Comparison of ENCODE assay signal across 9 cellular contexts in genomic region chr6:37242429-37243052, GRCh38. TPM values are rescaled to one million over a fixed set of nuclear protein-coding genes. Genes with fewer than 3 reads are reported as not detected.
A peak's percentile ranks its signal among the peaks of the same experiment; 100 is the strongest.
DNase-seq lines count a peak whose midpoint lies in the region; ATAC-seq, FAIRE-seq and TF ChIP-seq lines count a peak whose summit lies in the region.
"Had no signal": no experiment of that assay in that cellular context is flagged by ENCODE, and none has a peak within 500 bp of the region (broad histone marks: within the 10 kb centered on the region; RNA-seq: fewer than 3 reads in every experiment).

No MANE protein-coding gene starts in this region.

- peak overlapping the region; percentile 69 for H3K27ac ChIP-seq in HepG2 (ENCODE audit: extremely low read length, insufficient read depth, low read length)

- DNase-seq in natural killer cell treated with Interleukin-12 subunit alpha and Interleukin-12 subunit beta and Interleukin-15 and Interleukin-18, amount 100 ng/mL, for 72 hours (ENCODE audit: low spot score) = no peak
- DNase-seq in natural killer cell (no peak), astrocyte of the spinal cord (ENCODE audit: low read depth, low spot score) (peak; percentile 99), HepG2 (ENCODE audit: low spot score) (peak; percentile 82), RPMI8226 (no peak), NCI-H345 treated with DMSO at 0.1 percent for 48 hours (lab: John Stamatoyannopoulos, UW; ENCODE audit: unreplicated experiment) (no peak), germinal center (ENCODE audit: low spot score) (no peak)
- no peak for DNase-seq in naive thymus-derived CD8-positive, alpha-beta T cell
- DNase-seq: NCI-H2029 had no signal

- no peak for FAIRE-seq in HepG2 (lab: Jason Lieb, UNC)

- no peak overlapping the region for H2AFZ ChIP-seq in HepG2 (ENCODE audit: low read length)

- intact Hi-C loops in natural killer cell (cut with micrococcal nuclease) (no loop called here), HepG2 (cut with micrococcal nuclease; ENCODE audit: unreplicated experiment) (no loop called here)

- BruUV-seq in HepG2 (replicated peaks; lab: Mats Ljungman, UMichigan) = no TSS peak

- H3K9me3 Mint-ChIP-seq in natural killer cell treated with Interleukin-12 subunit alpha and Interleukin-12 subunit beta and Interleukin-15 and Interleukin-18, amount 100 ng/mL, for 72 hours = no peaks in the 10 kb centered on the region
- H3K9me3 Mint-ChIP-seq in natural killer cell = no peaks in the 10 kb centered on the region
- no peaks in the 10 kb centered on the region for H3K9me3 Mint-ChIP-seq in naive thymus-derived CD8-positive, alpha-beta T cell

- H3K4me3 Mint-ChIP-seq in natural killer cell treated with Interleukin-12 subunit alpha and Interleukin-12 subunit beta and Interleukin-15 and Interleukin-18, amount 100 ng/mL, for 72 hours = peak overlapping the region; percentile 62
- H3K4me3 Mint-ChIP-seq in natural killer cell = no peak overlapping the region
- no peak overlapping the region for H3K4me3 Mint-ChIP-seq in naive thymus-derived CD8-positive, alpha-beta T cell

- H3K27ac Mint-ChIP-seq in natural killer cell treated with Interleukin-12 subunit alpha and Interleukin-12 subunit beta and Interleukin-15 and Interleukin-18, amount 100 ng/mL, for 72 hours = peak overlapping the region; percentile 90 to 100
- peak overlapping the region in 1 of 2 donors; percentile 52 for H3K27ac Mint-ChIP-seq in natural killer cell
- H3K27ac Mint-ChIP-seq in naive thymus-derived CD8-positive, alpha-beta T cell = no peak overlapping the region

- TF ChIP-seq POLR2A in HepG2 (IDR thresholded peaks at IDR 0.05; ENCODE audit: insufficient read depth in 1 of 2, low read depth in 2 of 2, low read length in 2 of 2) = no peak

- peak in 1 of 2 donors; percentile 31 for ATAC-seq in natural killer cell treated with Interleukin-12 subunit alpha and Interleukin-12 subunit beta and Interleukin-15 and Interleukin-18, amount 100 ng/mL, for 72 hours
- ATAC-seq in natural killer cell (no peak), HepG2 (peak; percentile 15; the same call in 1 of the 3 replicates)
- ATAC-seq in naive thymus-derived CD8-positive, alpha-beta T cell = no peak

- peaks cover 4% of the 10 kb centered on the region for H3K36me3 Mint-ChIP-seq in natural killer cell treated with Interleukin-12 subunit alpha and Interleukin-12 subunit beta and Interleukin-15 and Interleukin-18, amount 100 ng/mL, for 72 hours
- no peaks in the 10 kb centered on the region for H3K36me3 Mint-ChIP-seq in natural killer cell
- no peaks in the 10 kb centered on the region for H3K36me3 Mint-ChIP-seq in naive thymus-derived CD8-positive, alpha-beta T cell

- H4K20me1 ChIP-seq in HepG2 (ENCODE audit: insufficient read depth, low read length) = no peaks in the 10 kb centered on the region

- TF ChIP-seq EP300 in HepG2 (IDR thresholded peaks at IDR 0.05; ENCODE audit: low read depth in 2 of 2, low read length in 2 of 2) = no peak
- TF ChIP-seq EP300 in HepG2 (CRISPR knock-in tag; IDR thresholded peaks at IDR 0.05; ENCODE audit: borderline replicate concordance) = no peak

- peak overlapping the region; percentile 37 for H3K4me2 ChIP-seq in HepG2 (ENCODE audit: low read depth, low read length)

- H3K9ac ChIP-seq in HepG2 (ENCODE audit: insufficient read depth, low read depth, low read length) = peak overlapping the region; percentile 12

- H3K4me3 ChIP-seq in astrocyte of the spinal cord (ENCODE audit: low read depth, low read length) (no peak overlapping the region), HepG2 (replicated peaks in 1 of 3; ENCODE audit: insufficient read depth in 1 of 3, low read depth in 2 of 3, low read length in 3 of 3) (no peak overlapping the region)

- peaks cover 42 to 46% of the 10 kb centered on the region in 2 donors for H3K4me1 Mint-ChIP-seq in natural killer cell treated with Interleukin-12 subunit alpha and Interleukin-12 subunit beta and Interleukin-15 and Interleukin-18, amount 100 ng/mL, for 72 hours (ENCODE audit: low read depth in 2 of 2)
- H3K4me1 Mint-ChIP-seq in natural killer cell = peaks cover 12% of the 10 kb centered on the region in 2 donors
- peaks cover 7 to 13% (median 10%) of the 10 kb centered on the region in 4 donors for H3K4me1 Mint-ChIP-seq in naive thymus-derived CD8-positive, alpha-beta T cell

- H3K4me1 ChIP-seq in HepG2 (ENCODE audit: insufficient read depth, low read length) = peaks cover 53% of the 10 kb centered on the region

- no peak for TF ChIP-seq RAD21 in HepG2 (CRISPR knock-in tag; IDR thresholded peaks at IDR 0.05)

- 89% methylated on average over 1 of the region's 1 CpG for WGBS in HepG2 (ENCODE audit: low lambda C conversion rate)

- CTCF ChIA-PET in HepG2 (lab: Yijun Ruan, JAX; ENCODE audit: low intra/inter-chr PET ratio, low total read pairs) = no interaction called here

- no peaks in the 10 kb centered on the region for H3K79me2 ChIP-seq in HepG2 (ENCODE audit: insufficient read depth, low read length)

- in situ Hi-C loops in astrocyte of the spinal cord (cut with HindIII; ENCODE audit: low sequenced_read_pairs) = no loop called here
- in situ Hi-C loops in HepG2 (cut with HindIII; ENCODE audit: extremely low pct_ligation_motif_present, low pct_unique_long_range_greater_than_20kb) = no loop called here

- H3K9me3 ChIP-seq in HepG2 (ENCODE audit: low read length) = no peaks in the 10 kb centered on the region

- no peaks in the 10 kb centered on the region for H3K27me3 ChIP-seq in HepG2 (ENCODE audit: control insufficient read depth in 1 of 2, insufficient read depth in 2 of 2, low read length in 2 of 2)

- H3K27me3 Mint-ChIP-seq in natural killer cell treated with Interleukin-12 subunit alpha and Interleukin-12 subunit beta and Interleukin-15 and Interleukin-18, amount 100 ng/mL, for 72 hours = peaks cover 2 to 5% of the 10 kb centered on the region in 2 donors
- peaks cover 7 to 20% of the 10 kb centered on the region in 2 donors for H3K27me3 Mint-ChIP-seq in natural killer cell (ENCODE audit: low read depth in 2 of 2)
- H3K27me3 Mint-ChIP-seq in naive thymus-derived CD8-positive, alpha-beta T cell = peaks cover 0 to 9% (median 7%) of the 10 kb centered on the region in 5 donors

- POLR2A ChIA-PET in HepG2 (lab: Yijun Ruan, JAX) = interaction anchor here (0.7 to 2.5 kb wide), 11 partner anchors 15 to 368 kb away, joined by 3 to 35 read pairs (median 4); partner anchors contain the start of genes C6orf89, MTCH1, PIM1 and PPIL1
- POLR2A ChIA-PET in naive thymus-derived CD8-positive, alpha-beta T cell (lab: Charles Lee) = interaction anchor here (1.0 kb wide), 1 partner anchor 10 kb away, joined by 4 read pairs; no protein-coding TSS in a partner anchor

- H3K36me3 ChIP-seq in HepG2 (replicated peaks in 1 of 2; ENCODE audit: control insufficient read depth in 1 of 2, insufficient read depth in 2 of 2, low read length in 2 of 2) = no peaks in the 10 kb centered on the region

- TF ChIP-seq CTCF in natural killer cell (IDR thresholded peaks at IDR 0.05) = no peak
- no peak for TF ChIP-seq CTCF in astrocyte of the spinal cord (IDR thresholded peaks at IDR 0.05; ENCODE audit: low read depth, low read length)
- no peak for TF ChIP-seq CTCF in HepG2 (CRISPR knock-in tag; IDR thresholded peaks at IDR 0.05)

RNA-seq across cellular contexts. Expression of gene TBC1D22B, which starts 15.0 kb away (rescaled TPM):
- total RNA-seq in natural killer cell treated with Interleukin-12 subunit alpha and Interleukin-12 subunit beta and Interleukin-15 and Interleukin-18, amount 100 ng/mL, for 72 hours = 10 to 100 TPM; 27.3 to 37.8 TPM
- total RNA-seq in natural killer cell = 10 to 100 TPM in 2 of 3 donors, 1 to 10 TPM in 1; 8.0 to 12.1 (median 12.0) TPM
- 12.9 and 15.5 TPM in 2 replicates for total RNA-seq in HepG2 (2016; rRNA removed; fragmentation: Illumina TruSeq; extraction: Trizol)
- total RNA-seq in HepG2 (2016; cell fraction: cytosol; rRNA removed; fragmentation: Illumina TruSeq; extraction: Trizol; ENCODE audit: low read depth) = 5.1 and 5.5 TPM in 2 replicates
- total RNA-seq in HepG2 (2016; cell fraction: insoluble cytoplasmic fraction; rRNA removed; fragmentation: Illumina TruSeq; extraction: Trizol) = 12.5 and 13.1 TPM in 2 replicates
- 18.5 and 19.2 TPM in 2 replicates for total RNA-seq in HepG2 (2016; cell fraction: membrane; rRNA removed; fragmentation: Illumina TruSeq; extraction: Trizol)
- 11.0 and 12.8 TPM in 2 replicates for total RNA-seq in HepG2 (2016; cell fraction: nucleus; rRNA removed; fragmentation: Illumina TruSeq; extraction: Trizol)
- polyA plus RNA-seq in HepG2 (2011; rRNA removed) = 8.4 and 9.7 TPM in 2 replicates
- 9.7 and 10.3 TPM in 2 replicates for polyA plus RNA-seq in HepG2 (2011; cell fraction: cytosol; rRNA removed)
- 10.9 and 11.1 TPM in 2 replicates for polyA plus RNA-seq in HepG2 (2011; cell fraction: nucleus; rRNA removed)
- 10.9 and 11.4 TPM in 2 replicates for polyA plus RNA-seq in HepG2 (2012)
- 4.7 and 5.3 TPM in 2 replicates for polyA plus RNA-seq in HepG2 (2016; cell fraction: cytosol; fragmentation: Illumina TruSeq; extraction: Trizol; ENCODE audit: low read depth)
- 17.4 and 20.4 TPM in 2 replicates for polyA plus RNA-seq in HepG2 (2016; cell fraction: insoluble cytoplasmic fraction; fragmentation: Illumina TruSeq; extraction: Trizol; ENCODE audit: low read depth)
- polyA plus RNA-seq in HepG2 (2016; cell fraction: membrane; fragmentation: Illumina TruSeq; extraction: Trizol; ENCODE audit: low read depth) = 15.4 and 16.5 TPM in 2 replicates
- 20.1 and 21.3 TPM in 2 replicates for polyA plus RNA-seq in HepG2 (2016; cell fraction: nucleus; fragmentation: Illumina TruSeq; extraction: Trizol; ENCODE audit: insufficient read depth, low read depth)
- polyA minus RNA-seq in HepG2 (2011; rRNA and poly(A)+ RNA removed; ENCODE audit: low replicate concordance) = 5.2 and 8.5 TPM in 2 replicates
- 4.5 and 5.4 TPM in 2 replicates for polyA minus RNA-seq in HepG2 (2011; cell fraction: cytosol; rRNA and poly(A)+ RNA removed)
- polyA minus RNA-seq in HepG2 (2011; cell fraction: nucleus; rRNA and poly(A)+ RNA removed) = 10.0 and 11.3 TPM in 2 replicates
- 1 to 10 TPM; 9.4 to 9.5 TPM for total RNA-seq in naive thymus-derived CD8-positive, alpha-beta T cell
- 1 to 10 TPM; 5.1 to 8.4 (median 5.4) TPM for polyA plus RNA-seq in naive thymus-derived CD8-positive, alpha-beta T cell

RNA-seq across cellular contexts. Expression of gene TMEM217, which starts 15.4 kb away (rescaled TPM):
- total RNA-seq in natural killer cell treated with Interleukin-12 subunit alpha and Interleukin-12 subunit beta and Interleukin-15 and Interleukin-18, amount 100 ng/mL, for 72 hours = 10 to 100 TPM; 23.5 to 23.7 TPM
- total RNA-seq in natural killer cell (1 to 10 TPM in 1 of 3 donors, under 1 TPM in 2; 0.75 to 2.1 (median 0.75) TPM), HepG2 (2016; rRNA removed; fragmentation: Illumina TruSeq; extraction: Trizol) (1.6 and 3.4 TPM in 2 replicates)
- 1.1 and 2.0 TPM in 2 replicates for total RNA-seq in HepG2 (2016; cell fraction: cytosol; rRNA removed; fragmentation: Illumina TruSeq; extraction: Trizol; ENCODE audit: low read depth)
- 1.9 and 2.0 TPM in 2 replicates for total RNA-seq in HepG2 (2016; cell fraction: insoluble cytoplasmic fraction; rRNA removed; fragmentation: Illumina TruSeq; extraction: Trizol)
- 1.5 and 2.6 TPM in 2 replicates for total RNA-seq in HepG2 (2016; cell fraction: membrane; rRNA removed; fragmentation: Illumina TruSeq; extraction: Trizol)
- 3.4 and 4.3 TPM in 2 replicates for total RNA-seq in HepG2 (2016; cell fraction: nucleus; rRNA removed; fragmentation: Illumina TruSeq; extraction: Trizol)
- polyA plus RNA-seq in HepG2 (2011; rRNA removed) = 1.8 and 2.3 TPM in 2 replicates
- polyA plus RNA-seq in HepG2 (2011; cell fraction: cytosol; rRNA removed) = 1.2 and 1.8 TPM in 2 replicates
- polyA plus RNA-seq in HepG2 (2011; cell fraction: nucleus; rRNA removed) = 0.56 and 0.92 TPM in 2 replicates
- polyA plus RNA-seq in HepG2 (2012) = 1.3 and 1.5 TPM in 2 replicates
- polyA plus RNA-seq in HepG2 (2016; cell fraction: cytosol; fragmentation: Illumina TruSeq; extraction: Trizol; ENCODE audit: low read depth) = 0.25 and 0.40 TPM in 2 replicates
- 2.7 and 3.0 TPM in 2 replicates for polyA plus RNA-seq in HepG2 (2016; cell fraction: insoluble cytoplasmic fraction; fragmentation: Illumina TruSeq; extraction: Trizol; ENCODE audit: low read depth)
- 0.95 and 1.4 TPM in 2 replicates for polyA plus RNA-seq in HepG2 (2016; cell fraction: membrane; fragmentation: Illumina TruSeq; extraction: Trizol; ENCODE audit: low read depth)
- 2.9 and 4.5 TPM in 2 replicates for polyA plus RNA-seq in HepG2 (2016; cell fraction: nucleus; fragmentation: Illumina TruSeq; extraction: Trizol; ENCODE audit: insufficient read depth, low read depth)
- polyA minus RNA-seq in HepG2 (2011; rRNA and poly(A)+ RNA removed; ENCODE audit: low replicate concordance) = 1.7 and 2.2 TPM in 2 replicates
- 0.97 and 2.3 TPM in 2 replicates for polyA minus RNA-seq in HepG2 (2011; cell fraction: cytosol; rRNA and poly(A)+ RNA removed)
- 2.1 and 2.7 TPM in 2 replicates for polyA minus RNA-seq in HepG2 (2011; cell fraction: nucleus; rRNA and poly(A)+ RNA removed)
- total RNA-seq in naive thymus-derived CD8-positive, alpha-beta T cell = under 1 TPM; 0.42 to 0.96 TPM
- polyA plus RNA-seq in naive thymus-derived CD8-positive, alpha-beta T cell = under 1 TPM; 0.24 to 0.71 (median 0.54) TPM

Comparison
In these comparisons a context has a peak if more than half of its experiments do, and no peak if none do; other contexts are left out.
1. DNase-seq: peak in astrocyte of the spinal cord (single experiment) and HepG2 (single experiment); none in natural killer cell treated with Interleukin-12 subunit alpha and Interleukin-12 subunit beta and Interleukin-15 and Interleukin-18, amount 100 ng/mL, for 72 hours (single experiment), natural killer cell (single experiment), naive thymus-derived CD8-positive, alpha-beta T cell (0 of 10), RPMI8226 (single experiment), NCI-H345 treated with DMSO at 0.1 percent for 48 hours (single experiment) and germinal center (single experiment).
2. H3K27ac Mint-ChIP-seq: peak in natural killer cell treated with Interleukin-12 subunit alpha and Interleukin-12 subunit beta and Interleukin-15 and Interleukin-18, amount 100 ng/mL, for 72 hours (2 of 2); none in naive thymus-derived CD8-positive, alpha-beta T cell (0 of 10).